Comparison of ENCODE assay signal across 8 cellular contexts in genomic region chr10:2619472-2619871, GRCh38.
DNase-seq lines count a peak whose midpoint lies in the region; ATAC-seq and TF ChIP-seq lines count a peak whose summit lies in the region.

No MANE protein-coding gene starts in this region.

- H3K27ac Mint-ChIP-seq in H9 (no peak overlapping the region), chondrocyte (ENCODE audit: unreplicated experiment) (no peak overlapping the region)

- H2AFZ ChIP-seq in H9 (ENCODE audit: low read length), result no peak overlapping the region

- H3T11ph ChIP-seq in H9 (ENCODE audit: low read length), result no peak overlapping the region

- H2BK12ac ChIP-seq in H9 (ENCODE audit: insufficient read length, low read depth, low read length), result no peak overlapping the region

- no peak overlapping the region for H4K5ac ChIP-seq in H9 (ENCODE audit: insufficient read length, low read depth, low read length)

- DNase-seq in H9, result no peak
- DNase-seq in NCI-H774 (lab: John Stamatoyannopoulos, UW), result peak; percentile 76
- no peak for DNase-seq in chondrocyte (ENCODE audit: low spot score)
- DNase-seq in tibial nerve (ENCODE audit: low spot score in 2 of 2), result no peak
- DNase-seq in stimulated activated CD4-positive, alpha-beta T cell treated with anti-CD3 and anti-CD28 coated beads, Interleukin-15, amount 100 ng/mL, for 24 hours, result no peak

- H3K56ac ChIP-seq in H9 (ENCODE audit: insufficient read length, low read depth, low read length), result no peak overlapping the region

- no peak overlapping the region for H3K14ac ChIP-seq in H9 (ENCODE audit: insufficient read depth, low read length)

- H2BK5ac ChIP-seq in H9 (ENCODE audit: insufficient read length, low read length), result no peak overlapping the region

- H3K23ac ChIP-seq in H9 (ENCODE audit: insufficient read length, low read depth, low read length), result no peak overlapping the region

- H3K27ac ChIP-seq in C4-2B, result no peak overlapping the region
- H3K27ac ChIP-seq in H9 (ENCODE audit: insufficient read length, low read depth, low read length), result no peak overlapping the region
- H3K27ac ChIP-seq in tibial nerve, result no peak overlapping the region

- no peaks in the 10 kb centered on the region for H4K20me1 ChIP-seq in H9 (ENCODE audit: control insufficient read depth, insufficient read depth, insufficient read length)

- H3K79me1 ChIP-seq in H9 (ENCODE audit: insufficient read depth, low read depth, low read length, poor library complexity, severe bottlenecking), result no peaks in the 10 kb centered on the region

- no peak overlapping the region for H3K4me3 ChIP-seq in tibial nerve

- no peak overlapping the region for H2BK15ac ChIP-seq in H9 (ENCODE audit: low read depth, low read length)

- TF ChIP-seq EP300 in tibial nerve (IDR thresholded peaks at IDR 0.05), result no peak

- H3K9ac ChIP-seq in H9 (ENCODE audit: extremely low read depth, insufficient read length, low read length), result no peak overlapping the region

- no peak overlapping the region for H3K18ac ChIP-seq in H9 (ENCODE audit: insufficient read length, low read depth, low read length)

- H4K8ac ChIP-seq in H9 (replicated peaks; ENCODE audit: insufficient read length, low read depth, low read length), result no peak overlapping the region

- no peak overlapping the region for H3K4ac ChIP-seq in H9 (ENCODE audit: low read depth, low read length)

- TF ChIP-seq CTCF in C4-2B (conservative IDR thresholded peaks at IDR 0.05), result peak; percentile 76
- TF ChIP-seq CTCF in H9 (conservative IDR thresholded peaks at IDR 0.05), result peak; percentile 79
- TF ChIP-seq CTCF in chondrocyte (IDR thresholded peaks at IDR 0.05), result peak; percentile 80
- TF ChIP-seq CTCF in tibial nerve (IDR thresholded peaks at IDR 0.05), result no peak

- H3K4me2 ChIP-seq in H9 (ENCODE audit: insufficient read depth, insufficient read length, low read length), result no peak overlapping the region

- H3K36me3 Mint-ChIP-seq in H9 (ENCODE audit: insufficient read depth in 1 of 3, low read depth in 3 of 3), result peaks cover 0 to 2% (median 0%) of the 10 kb centered on the region in 3 experiments; a peak in 1 of 7 replicates
- no peaks in the 10 kb centered on the region for H3K36me3 Mint-ChIP-seq in chondrocyte (ENCODE audit: low read depth)

- no peaks in the 10 kb centered on the region for H3K79me2 ChIP-seq in H9 (ENCODE audit: insufficient read depth, low read length)

- H3K27me3 ChIP-seq in H9 (ENCODE audit: insufficient read depth, low read length) (no peaks in the 10 kb centered on the region), tibial nerve (no peaks in the 10 kb centered on the region)

- no peaks in the 10 kb centered on the region for H3K23me2 ChIP-seq in H9 (ENCODE audit: insufficient read length, low read depth, low read length, poor library complexity, severe bottlenecking)

- ATAC-seq in GM18868 (IDR thresholded peaks at IDR 0.05; ENCODE audit: unreplicated experiment) (no peak), HG03469 (IDR thresholded peaks at IDR 0.05; ENCODE audit: unreplicated experiment) (no peak)

- H2AK5ac ChIP-seq in H9 (ENCODE audit: insufficient read length, low read length), result no peak overlapping the region

- WGBS in H9 (ENCODE audit: extremely low coverage, insufficient read length, low lambda C conversion rate), result no CpG with 5 or more reads among the region's 4 CpGs
- 45% methylated on average over 4 of the region's 4 CpGs for WGBS in tibial nerve, 2 donors

- H3K4me1 ChIP-seq in H9 (ENCODE audit: insufficient read depth, low read length) (peaks cover 8% of the 10 kb centered on the region; the same call in 1 of the 2 replicates), tibial nerve (no peaks in the 10 kb centered on the region)

- no peak overlapping the region for H4K91ac ChIP-seq in H9 (ENCODE audit: insufficient read length, low read depth, low read length)

- H2BK120ac ChIP-seq in H9 (ENCODE audit: low read depth, low read length, poor library complexity, severe bottlenecking), result no peak overlapping the region

- H3K4me1 Mint-ChIP-seq in H9, result peaks cover 23 to 28% of the 10 kb centered on the region in 2 experiments
- no peaks in the 10 kb centered on the region for H3K4me1 Mint-ChIP-seq in chondrocyte (ENCODE audit: low read depth)

- no peaks in the 10 kb centered on the region for H3K36me3 ChIP-seq in tibial nerve

- no peak overlapping the region for H2BK20ac ChIP-seq in H9 (ENCODE audit: low read depth, low read length, poor library complexity, severe bottlenecking)

- H3K27me3 Mint-ChIP-seq in H9 (ENCODE audit: low read depth), result no peaks in the 10 kb centered on the region
- H3K27me3 Mint-ChIP-seq in chondrocyte (ENCODE audit: low read depth), result peaks cover 7% of the 10 kb centered on the region

- no peak for TF ChIP-seq POLR2A in tibial nerve (IDR thresholded peaks at IDR 0.05)

- no peak overlapping the region for H3K4me3 Mint-ChIP-seq in H9
- no peak overlapping the region for H3K4me3 Mint-ChIP-seq in chondrocyte (ENCODE audit: unreplicated experiment)

- no peaks in the 10 kb centered on the region; a peak in 2 of 5 replicates for H3K9me3 Mint-ChIP-seq in H9
- H3K9me3 Mint-ChIP-seq in chondrocyte (ENCODE audit: low read depth), result no peaks in the 10 kb centered on the region

- H3K9me3 ChIP-seq in H9 (ENCODE audit: control insufficient read depth, low read depth, low read length) (no peaks in the 10 kb centered on the region), tibial nerve (peaks cover 0 to 6% (median 0%) of the 10 kb centered on the region in 4 donors)

Comparison
In these comparisons a context has a peak if more than half of its experiments do, and no peak if none do; other contexts are left out.
1. CTCF ChIP-seq: peak in C4-2B (single experiment), H9 (single experiment) and chondrocyte (single experiment); none in tibial nerve (0 of 5).